Comparison of ENCODE assay signal across 11 cellular contexts in the genomic region with DNA sequence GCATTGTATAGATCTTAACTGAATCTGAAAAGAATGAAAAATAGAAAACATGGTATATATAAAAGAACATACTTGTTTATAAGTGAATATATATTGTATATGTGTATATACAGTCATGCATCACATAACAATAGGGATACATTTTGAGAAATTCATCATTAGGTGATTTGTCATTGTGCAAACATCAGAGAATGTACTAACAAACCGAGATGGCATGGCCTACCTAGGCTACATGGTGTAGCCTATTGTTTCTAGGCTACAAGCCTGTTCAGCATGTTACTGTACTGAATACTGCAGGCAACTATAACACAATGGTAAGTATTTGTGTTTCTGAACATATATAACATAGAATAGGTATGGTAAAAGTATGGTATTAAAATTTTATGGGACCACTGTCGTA.
"Had no signal": no experiment of that assay in that cellular context is flagged by ENCODE, and none has a peak within 500 bp of the region (broad histone marks: within the 10 kb centered on the region; RNA-seq: fewer than 3 reads in every experiment).

No MANE protein-coding gene starts in this region.

- H3K4me2 ChIP-seq: GM23338 had no signal

- DNase-seq: GM23248, GOT3, H7, H9, HCEC 1CT, HFFc6 had no signal

- H3K9me3 ChIP-seq: HAP-1 had no signal

- H3K27ac ChIP-seq: GM23248 had no signal

- H2AFZ ChIP-seq: GM23248, GM23338 had no signal

- ATAC-seq: GM23338, HCT116 had no signal

- H3K4me3 ChIP-seq: GM23248, GM23338, HAP-1 had no signal

- FAIRE-seq: H1, H54 had no signal

- H3K36me3 ChIP-seq: HAP-1 had no signal

- H3K9ac ChIP-seq: GM23248 had no signal
